ENCODE assay signal across 1 cellular context in the genomic region with DNA sequence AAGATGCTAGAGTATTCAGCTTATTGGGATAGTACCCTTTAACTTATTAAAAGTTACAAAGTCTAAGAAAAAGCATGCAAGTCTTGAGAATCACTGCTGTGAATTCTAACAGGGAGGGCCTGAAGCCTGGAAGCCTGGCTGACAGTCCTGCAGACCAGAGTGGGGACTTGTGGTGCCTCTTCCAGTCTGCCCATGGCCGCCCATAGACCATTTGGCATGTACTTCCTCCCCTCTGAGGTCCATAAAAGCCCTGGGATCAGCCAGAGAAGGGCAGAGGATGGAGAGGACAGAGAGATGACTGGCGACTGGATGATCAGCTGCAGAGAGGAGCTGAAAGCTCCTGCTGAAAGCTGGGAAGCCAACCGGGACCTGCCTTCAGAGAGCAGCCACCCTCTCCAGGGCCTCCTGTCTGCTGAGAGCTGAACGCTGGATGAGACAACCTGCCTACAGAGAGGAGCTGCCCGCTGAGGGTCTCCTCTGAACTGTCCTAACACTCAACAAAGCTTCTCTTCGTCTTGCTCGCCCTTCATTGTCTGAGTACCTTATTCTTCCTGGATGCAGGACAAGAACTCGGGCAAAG.
TF ChIP-seq lines count a peak whose summit lies in the region.

No MANE protein-coding gene starts in this region.

TF ChIP-seq in HepG2, 621 proteins besides CTCF, POLR2A, EP300 and RAD21 (continued from another document):
- TF ChIP-seq ZNF687 (CRISPR knock-in tag; IDR thresholded peaks at IDR 0.05): peak; percentile 44
- TF ChIP-seq KLF12 (CRISPR knock-in tag; IDR thresholded peaks at IDR 0.05; ENCODE audit: borderline replicate concordance): no peak
- no peak for TF ChIP-seq ARNT2 (CRISPR knock-in tag; IDR thresholded peaks at IDR 0.05; ENCODE audit: low read depth)
- peak; percentile 57; the same call in 1 of the 2 replicates for TF ChIP-seq ZNF501 (CRISPR knock-in tag; IDR thresholded peaks at IDR 0.05)
- TF ChIP-seq ZNF782 (CRISPR knock-in tag; IDR thresholded peaks at IDR 0.05; ENCODE audit: borderline replicate concordance): peak; percentile 23; the same call in 1 of the 2 replicates
TF ChIP-seq in HepG2: peak in this region for 10.
